16 cellular contexts compared by ENCODE assay signal in genomic region chr2:156512451-156512850, GRCh38.
A peak's percentile ranks its signal among the peaks of the same experiment; 100 is the strongest.
DNase-seq lines count a peak whose midpoint lies in the region; ATAC-seq and TF ChIP-seq lines count a peak whose summit lies in the region.
"Had no signal": no experiment of that assay in that cellular context is flagged by ENCODE, and none has a peak within 500 bp of the region (broad histone marks: within the 10 kb centered on the region; RNA-seq: fewer than 3 reads in every experiment).

No MANE protein-coding gene starts in this region.

- no peaks in the 10 kb centered on the region for H3K79me2 ChIP-seq in trophoblast cell (ENCODE audit: control insufficient read depth, insufficient read depth, low read length, poor library complexity)
- no peaks in the 10 kb centered on the region for H3K79me2 ChIP-seq in SK-N-SH (ENCODE audit: insufficient read depth)

- H3K4me3 ChIP-seq in HEK293 (ENCODE audit: low read depth, low read length) (no peak overlapping the region), fibroblast of villous mesenchyme (ENCODE audit: low read depth, low read length) (no peak overlapping the region), trophoblast cell (ENCODE audit: low read depth, low read length) (no peak overlapping the region), SK-N-SH (ENCODE audit: low read depth in 2 of 2, low read length in 1 of 2) (no peak overlapping the region)
- H3K4me3 ChIP-seq: vagina had no signal

- no CpG with 5 or more reads among the region's 2 CpGs for WGBS in trophoblast cell (ENCODE audit: extremely low coverage, insufficient coverage, insufficient read length)
- WGBS in SK-N-SH (ENCODE audit: low lambda C conversion rate): 90% methylated on average over 2 of the region's 2 CpGs

- CTCF ChIA-PET in HEK293 (lab: Yijun Ruan, JAX): no interaction called here
- CTCF ChIA-PET in SK-N-SH (lab: Yijun Ruan, JAX): interaction anchor here (0.6 kb wide), 1 partner anchor 10 kb away, joined by 3 read pairs; no protein-coding TSS in a partner anchor

- no peak overlapping the region for H3K4me2 ChIP-seq in trophoblast cell (ENCODE audit: low read length)
- H3K4me2 ChIP-seq in SK-N-SH: no peak overlapping the region

- H2AK5ac ChIP-seq in trophoblast cell (ENCODE audit: low read length): no peak overlapping the region

- TF ChIP-seq EP300 in SK-N-SH (IDR thresholded peaks at IDR 0.05; ENCODE audit: borderline replicate concordance in 1 of 2, low read depth in 1 of 2, low read length in 1 of 2): no peak

- no peak overlapping the region for H2BK12ac ChIP-seq in trophoblast cell (ENCODE audit: low read length)

- H3K4me1 ChIP-seq in HEK293 (ENCODE audit: control insufficient read depth, insufficient read depth, low read length) (no peaks in the 10 kb centered on the region), trophoblast cell (ENCODE audit: control insufficient read depth in 1 of 2, insufficient read depth in 2 of 2, low read length in 2 of 2) (no peaks in the 10 kb centered on the region), SK-N-SH (ENCODE audit: control insufficient read depth in 1 of 2, insufficient read depth in 2 of 2, low read depth in 1 of 2, low read length in 1 of 2) (no peaks in the 10 kb centered on the region)
- H3K4me1 ChIP-seq: vagina had no signal

- H3K18ac ChIP-seq in trophoblast cell (ENCODE audit: low read length): no peak overlapping the region

- no peak overlapping the region for H3K14ac ChIP-seq in trophoblast cell (ENCODE audit: low read length)

- DNase-seq in fibroblast of villous mesenchyme (ENCODE audit: low read depth) (peak; percentile 55), trophoblast cell (no peak), NCI-H748 treated with DMSO at 0.1 percent for 48 hours (lab: John Stamatoyannopoulos, UW) (no peak), SK-N-SH (no peak), MV-4-11 (lab: John Stamatoyannopoulos, UW) (no peak)
- DNase-seq: activated CD4-positive, CD25-positive, alpha-beta regulatory T cell; activated effector memory CD4-positive, alpha-beta T cell treated with Interleukin-2 at 50 U/mL for 16 hours; islet precursor cell; mesendoderm; NCI-H2107; SHP77; T-helper 2 cell had no signal

- no peak overlapping the region for H3K27ac ChIP-seq in HEK293 (ENCODE audit: extremely low read depth, low read depth, low read length)
- no peak overlapping the region for H3K27ac ChIP-seq in trophoblast cell (ENCODE audit: low read depth, low read length)
- no peak overlapping the region for H3K27ac ChIP-seq in SK-N-SH (ENCODE audit: low read depth in 2 of 2, low read length in 1 of 2)
- H3K27ac ChIP-seq: vagina had no signal

- no peaks in the 10 kb centered on the region for H3K79me1 ChIP-seq in trophoblast cell (ENCODE audit: low read length)

- H4K8ac ChIP-seq in trophoblast cell (ENCODE audit: low read depth, low read length): no peak overlapping the region

- no peak overlapping the region for H3K9ac ChIP-seq in trophoblast cell (ENCODE audit: low read length)
- H3K9ac ChIP-seq in SK-N-SH: no peak overlapping the region

- no peak overlapping the region for H3K4ac ChIP-seq in trophoblast cell (ENCODE audit: low read depth, low read length)

- TF ChIP-seq RAD21 in SK-N-SH (IDR thresholded peaks at IDR 0.05; ENCODE audit: low read length): no peak

- no peak overlapping the region for H2AFZ ChIP-seq in trophoblast cell (ENCODE audit: insufficient read depth, low read length, poor library complexity)
- H2AFZ ChIP-seq in SK-N-SH (ENCODE audit: low read depth): no peak overlapping the region

- H4K12ac ChIP-seq in trophoblast cell (ENCODE audit: low read depth, low read length): no peak overlapping the region

- POLR2A ChIA-PET in HEK293 (lab: Yijun Ruan, JAX) (no interaction called here), SK-N-SH (lab: Yijun Ruan, JAX) (no interaction called here)

- H3F3A ChIP-seq in SK-N-SH (replicated peaks; ENCODE audit: insufficient read depth): no peaks in the 10 kb centered on the region

- ATAC-seq in GM18520 (IDR thresholded peaks at IDR 0.05; ENCODE audit: unreplicated experiment) (peak; percentile 32), HG03439 (IDR thresholded peaks at IDR 0.05; ENCODE audit: unreplicated experiment) (peak; percentile 49)

- no peak overlapping the region for H3K23ac ChIP-seq in trophoblast cell (ENCODE audit: low read length)

- H2BK120ac ChIP-seq in trophoblast cell (ENCODE audit: insufficient read depth, low read length, poor library complexity): no peak overlapping the region

- H2BK5ac ChIP-seq in trophoblast cell (ENCODE audit: low read depth, low read length, poor library complexity): no peak overlapping the region

- no peaks in the 10 kb centered on the region for H4K20me1 ChIP-seq in SK-N-SH (ENCODE audit: insufficient read depth)

- H4K91ac ChIP-seq in trophoblast cell (ENCODE audit: low read depth, low read length): no peak overlapping the region

- H3K9me3 ChIP-seq in HEK293 (ENCODE audit: control insufficient read depth, insufficient read depth, low read depth, low read length): no peaks in the 10 kb centered on the region
- no peaks in the 10 kb centered on the region for H3K9me3 ChIP-seq in trophoblast cell (ENCODE audit: insufficient read depth, low read depth, low read length)
- H3K9me3 ChIP-seq in SK-N-SH: no peaks in the 10 kb centered on the region
- H3K9me3 ChIP-seq: vagina had no signal

- peaks cover 0 to 3% of the 10 kb centered on the region in 2 experiments; a peak in 1 of 3 replicates for H3K36me3 ChIP-seq in HEK293 (ENCODE audit: control insufficient read depth in 2 of 2, insufficient read depth in 1 of 2, low read length in 2 of 2)
- no peaks in the 10 kb centered on the region for H3K36me3 ChIP-seq in trophoblast cell (ENCODE audit: control insufficient read depth in 1 of 2, insufficient read depth in 2 of 2, low read length in 2 of 2)
- H3K36me3 ChIP-seq in SK-N-SH (replicated peaks in 1 of 2; ENCODE audit: control insufficient read depth in 1 of 2, insufficient read depth in 2 of 2, low read length in 1 of 2): peaks cover 0 to 4% of the 10 kb centered on the region in 2 experiments
- H3K36me3 ChIP-seq: vagina had no signal

- no peaks in the 10 kb centered on the region for H3K27me3 ChIP-seq in trophoblast cell (ENCODE audit: insufficient read depth, low read length)
- no peaks in the 10 kb centered on the region for H3K27me3 ChIP-seq in SK-N-SH (ENCODE audit: insufficient read depth)
- H3K27me3 ChIP-seq: vagina had no signal

- H3K9me2 ChIP-seq in SK-N-SH: no peaks in the 10 kb centered on the region

- no peak for TF ChIP-seq CTCF in HEK293 (tag by site-specific recombination; IDR thresholded peaks at IDR 0.05)
- TF ChIP-seq CTCF in fibroblast of villous mesenchyme (IDR thresholded peaks at IDR 0.05; ENCODE audit: insufficient read depth, low read depth, low read length): no peak
- TF ChIP-seq CTCF in SK-N-SH (IDR thresholded peaks at IDR 0.05): no peak

TF ChIP-seq in HEK293, 187 proteins besides CTCF, POLR2A, EP300 and RAD21:
- no peak for TF ChIP-seq ZSCAN5A (tag by site-specific recombination; IDR thresholded peaks at IDR 0.05)
- peak; percentile 66; the same call in 1 of the 2 replicates for TF ChIP-seq FEZF1 (tag by site-specific recombination; IDR thresholded peaks at IDR 0.05)

TF ChIP-seq in SK-N-SH, 30 proteins besides CTCF, POLR2A, EP300 and RAD21:
- TF ChIP-seq NRF1 (IDR thresholded peaks at IDR 0.05; ENCODE audit: low read depth, low read length): no peak
- TF ChIP-seq JUND (IDR thresholded peaks at IDR 0.05): no peak
- no peak for TF ChIP-seq USF2 (IDR thresholded peaks at IDR 0.05; ENCODE audit: borderline replicate concordance, low read depth, low read length)
- no peak for TF ChIP-seq EZH2phosphoT487 (IDR thresholded peaks at IDR 0.05; ENCODE audit: borderline replicate concordance, low read depth)
- no peak for TF ChIP-seq SMC3 (IDR thresholded peaks at IDR 0.05; ENCODE audit: low read depth, low read length)
